8 cellular contexts compared by ENCODE assay signal in the genomic region with DNA sequence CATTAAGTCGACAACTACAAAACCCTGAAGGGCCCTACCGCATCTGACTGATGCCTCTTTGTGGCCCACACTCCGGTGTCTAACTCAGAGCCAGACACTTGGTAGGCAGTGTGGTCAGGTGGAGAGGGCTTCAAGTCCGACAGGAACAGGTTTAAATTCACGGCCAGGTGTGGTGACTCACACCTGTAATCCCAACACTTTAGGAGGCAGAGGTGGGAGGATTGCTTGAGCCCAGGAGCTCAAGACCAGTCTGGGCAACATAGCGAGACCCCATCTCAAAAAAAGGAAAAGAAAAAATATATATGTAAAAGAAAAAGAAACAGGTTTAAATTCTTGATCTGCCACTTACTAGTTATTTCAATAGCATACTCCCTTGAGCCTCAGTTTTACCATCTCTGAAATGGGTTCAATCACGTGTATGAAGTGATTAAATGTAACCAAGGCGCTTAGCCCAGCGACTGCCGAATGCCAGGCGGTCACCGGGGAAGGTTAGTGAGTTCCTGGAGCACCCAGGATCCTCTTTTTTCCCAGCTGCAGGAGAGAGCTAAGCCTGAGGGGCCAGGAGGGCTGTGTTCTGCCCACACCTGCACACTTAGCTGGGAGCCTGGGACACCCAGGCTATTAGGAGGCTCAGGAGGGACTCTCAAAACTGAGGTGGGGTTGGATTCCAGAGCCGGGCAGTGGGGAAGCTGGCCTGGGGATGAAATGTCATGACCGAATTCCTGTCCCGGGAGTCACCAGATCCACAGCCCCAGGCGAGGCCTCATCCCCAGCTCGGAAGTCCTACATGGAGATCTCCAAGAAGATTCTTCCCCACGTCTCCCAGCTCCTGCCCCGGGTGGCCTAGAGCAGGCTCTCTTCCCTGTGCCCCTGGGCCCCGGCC. TPM values are rescaled to one million over a fixed set of nuclear protein-coding genes. Genes with fewer than 3 reads are reported as not detected.
DNase-seq lines count a peak whose midpoint lies in the region; ATAC-seq and TF ChIP-seq lines count a peak whose summit lies in the region.

No MANE protein-coding gene starts in this region.

- H3K9ac ChIP-seq in mucosa of stomach (ENCODE audit: low read length): peak overlapping the region; percentile 98

- H3K4me3 ChIP-seq in AG04450 (ENCODE audit: low read depth, low read length): peak overlapping the region; percentile 76
- H3K4me3 ChIP-seq in mucosa of stomach (ENCODE audit: low read length): peak overlapping the region; percentile 95

- peak; percentile 17 for ATAC-seq in GM21717 (IDR thresholded peaks at IDR 0.05; ENCODE audit: unreplicated experiment)
- peak; percentile 68 for ATAC-seq in SK-N-SH treated with all-trans-retinoic acid at 6 μM for 48 hours
- ATAC-seq in GM21723 (IDR thresholded peaks at IDR 0.05; ENCODE audit: unreplicated experiment): no peak
- no peak for ATAC-seq in GM21360 (IDR thresholded peaks at IDR 0.05; ENCODE audit: unreplicated experiment)

- H3K36me3 ChIP-seq in mucosa of stomach (ENCODE audit: control insufficient read depth, insufficient read depth, low read length): no peaks in the 10 kb centered on the region

- H3K9me3 ChIP-seq in AG04450 (ENCODE audit: control insufficient read depth, insufficient read depth, low read length) (no peaks in the 10 kb centered on the region; the same call in 1 of the 2 replicates), mucosa of stomach (ENCODE audit: control insufficient read depth, low read length) (no peaks in the 10 kb centered on the region)

- POLR2A ChIA-PET in AG04450 (lab: Yijun Ruan, JAX): interaction anchor here (1.5 to 2.0 kb wide), 3 partner anchors 32 to 122 kb away, joined by 3 to 15 read pairs (median 9); partner anchors contain the start of genes FAF2 and RNF44

- peaks cover 54% of the 10 kb centered on the region for H3K4me1 ChIP-seq in mucosa of stomach (ENCODE audit: control insufficient read depth, insufficient read depth, low read length)

- H3K27me3 ChIP-seq in AG04450 (ENCODE audit: control insufficient read depth, insufficient read depth, low read length) (no peaks in the 10 kb centered on the region), mucosa of stomach (ENCODE audit: control insufficient read depth, insufficient read depth, low read length) (no peaks in the 10 kb centered on the region)

- H3K27ac ChIP-seq in AG04450 (ENCODE audit: low read depth, low read length) (peak overlapping the region; percentile 39), epithelial cell of prostate (peak overlapping the region; percentile 98)

- CTCF ChIA-PET in AG04450 (lab: Charles Lee): interaction anchor here (0.6 to 2.3 kb wide), 10 partner anchors 11 to 243 kb away, joined by 3 to 14 read pairs (median 4); partner anchors contain the start of gene FAF2

- TF ChIP-seq CTCF in AG04450 (IDR thresholded peaks at IDR 0.05; ENCODE audit: low read depth, low read length): no peak

- DNase-seq in AG04450 (ENCODE audit: low read depth, low spot score) (no peak), epithelial cell of prostate (ENCODE audit: low read depth, low spot score) (no peak), DMS114 treated with DMSO at 0.1 percent for 48 hours (lab: John Stamatoyannopoulos, UW; ENCODE audit: unreplicated experiment) (no peak)

TF ChIP-seq in SK-N-SH treated with all-trans-retinoic acid at 6 μM for 48 hours, 23 proteins besides CTCF, POLR2A, EP300 and RAD21:
- TF ChIP-seq ZNF8 (CRISPR knock-in tag; IDR thresholded peaks at IDR 0.05) (no peak), ZNF70 (CRISPR knock-in tag; IDR thresholded peaks at IDR 0.05) (no peak), OSR1 (CRISPR knock-in tag; IDR thresholded peaks at IDR 0.05) (no peak), PATZ1 (CRISPR knock-in tag; IDR thresholded peaks at IDR 0.05; ENCODE audit: borderline replicate concordance) (no peak), GLIS3 (CRISPR knock-in tag; IDR thresholded peaks at IDR 0.05) (no peak), ESRRG (CRISPR knock-in tag; IDR thresholded peaks at IDR 0.05) (no peak), ZFP3 (CRISPR knock-in tag; IDR thresholded peaks at IDR 0.05) (no peak)
- TF ChIP-seq, protein P1, sequence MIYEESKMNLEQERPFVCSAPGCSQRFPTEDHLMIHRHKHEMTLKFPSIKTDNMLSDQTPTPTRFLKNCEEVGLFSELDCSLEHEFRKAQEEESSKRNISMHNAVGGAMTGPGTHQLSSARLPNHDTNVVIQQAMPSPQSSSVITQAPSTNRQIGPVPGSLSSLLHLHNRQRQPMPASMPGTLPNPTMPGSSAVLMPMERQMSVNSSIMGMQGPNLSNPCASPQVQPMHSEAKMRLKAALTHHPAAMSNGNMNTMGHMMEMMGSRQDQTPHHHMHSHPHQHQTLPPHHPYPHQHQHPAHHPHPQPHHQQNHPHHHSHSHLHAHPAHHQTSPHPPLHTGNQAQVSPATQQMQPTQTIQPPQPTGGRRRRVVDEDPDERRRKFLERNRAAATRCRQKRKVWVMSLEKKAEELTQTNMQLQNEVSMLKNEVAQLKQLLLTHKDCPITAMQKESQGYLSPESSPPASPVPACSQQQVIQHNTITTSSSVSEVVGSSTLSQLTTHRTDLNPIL (CRISPR knock-in tag; IDR thresholded peaks at IDR 0.05; ENCODE audit: low read depth): no peak
TF ChIP-seq in SK-N-SH treated with all-trans-retinoic acid at 6 μM for 48 hours: peak in this region for 0.

RNA-seq across cellular contexts. Expression of gene CLTB, which starts 0.9 kb away (rescaled TPM):
- polyA plus RNA-seq in AG04450 (2011; rRNA removed): 66.2 and 67.3 TPM in 2 replicates
- 22.6 and 24.8 TPM in 2 replicates for polyA minus RNA-seq in AG04450 (2011; rRNA and poly(A)+ RNA removed)

RNA-seq across cellular contexts. Expression of gene HIGD2A, which starts 26.9 kb away (rescaled TPM):
- polyA plus RNA-seq in AG04450 (2011; rRNA removed): 71.4 and 89.8 TPM in 2 replicates
- 41.7 and 62.8 TPM in 2 replicates for polyA minus RNA-seq in AG04450 (2011; rRNA and poly(A)+ RNA removed)

RNA-seq across cellular contexts. Expression of gene NOP16, which starts 27.1 kb away (rescaled TPM):
- polyA plus RNA-seq in AG04450 (2011; rRNA removed): 29.3 and 29.4 TPM in 2 replicates
- 13.3 and 15.4 TPM in 2 replicates for polyA minus RNA-seq in AG04450 (2011; rRNA and poly(A)+ RNA removed)

RNA-seq across cellular contexts. Expression of gene FAF2, which starts 32.7 kb away (rescaled TPM):
- polyA plus RNA-seq in AG04450 (2011; rRNA removed): 57.1 and 68.7 TPM in 2 replicates
- 65.0 and 70.5 TPM in 2 replicates for polyA minus RNA-seq in AG04450 (2011; rRNA and poly(A)+ RNA removed)

RNA-seq across cellular contexts. Expression of gene ARL10, which starts 50.2 kb away (rescaled TPM):
- 5.4 and 6.6 TPM in 2 replicates for polyA plus RNA-seq in AG04450 (2011; rRNA removed)
- polyA minus RNA-seq in AG04450 (2011; rRNA and poly(A)+ RNA removed): 5.6 and 8.4 TPM in 2 replicates

Comparison
In these comparisons a context has a peak if more than half of its experiments do, and no peak if none do; other contexts are left out.
1. ATAC-seq: peak in GM21717 (single experiment) and SK-N-SH treated with all-trans-retinoic acid at 6 μM for 48 hours (single experiment); none in GM21723 (single experiment) and GM21360 (single experiment).